Comparison of ENCODE assay signal across 1 cellular context in the genomic region with DNA sequence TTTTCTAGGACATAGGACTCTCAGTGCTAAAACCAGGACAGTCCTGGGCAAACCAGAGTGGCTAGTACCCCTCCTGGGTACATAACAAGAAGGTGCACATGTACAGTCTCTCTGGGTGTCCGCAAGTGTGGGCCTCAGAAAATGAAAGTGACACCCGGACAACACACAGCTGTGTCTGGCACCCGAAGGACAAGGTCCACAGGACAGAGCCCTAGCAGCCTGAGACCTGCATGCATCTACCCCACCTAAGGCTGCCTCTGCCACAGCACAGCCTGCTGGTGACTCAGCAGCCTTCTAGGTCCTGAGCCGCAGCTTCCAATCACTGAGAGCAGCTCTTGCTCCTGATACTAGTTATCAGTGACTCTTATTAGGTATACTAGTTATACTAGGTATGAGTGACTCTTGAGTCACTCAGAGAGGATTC.
A peak's percentile ranks its signal among the peaks of the same experiment; 100 is the strongest.
TF ChIP-seq lines count a peak whose summit lies in the region.

No MANE protein-coding gene starts in this region.

TF ChIP-seq in HepG2, 621 proteins besides CTCF, POLR2A, EP300 and RAD21 (continued from another document and continues in another):
- TF ChIP-seq, protein P1, sequence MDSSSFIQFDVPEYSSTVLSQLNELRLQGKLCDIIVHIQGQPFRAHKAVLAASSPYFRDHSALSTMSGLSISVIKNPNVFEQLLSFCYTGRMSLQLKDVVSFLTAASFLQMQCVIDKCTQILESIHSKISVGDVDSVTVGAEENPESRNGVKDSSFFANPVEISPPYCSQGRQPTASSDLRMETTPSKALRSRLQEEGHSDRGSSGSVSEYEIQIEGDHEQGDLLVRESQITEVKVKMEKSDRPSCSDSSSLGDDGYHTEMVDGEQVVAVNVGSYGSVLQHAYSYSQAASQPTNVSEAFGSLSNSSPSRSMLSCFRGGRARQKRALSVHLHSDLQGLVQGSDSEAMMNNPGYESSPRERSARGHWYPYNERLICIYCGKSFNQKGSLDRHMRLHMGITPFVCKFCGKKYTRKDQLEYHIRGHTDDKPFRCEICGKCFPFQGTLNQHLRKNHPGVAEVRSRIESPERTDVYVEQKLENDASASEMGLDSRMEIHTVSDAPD (CRISPR knock-in tag; IDR thresholded peaks at IDR 0.05) = no peak
- TF ChIP-seq KLF13 (CRISPR knock-in tag; IDR thresholded peaks at IDR 0.05) (no peak), ZNF746 (CRISPR knock-in tag; IDR thresholded peaks at IDR 0.05) (no peak), SP1 (IDR thresholded peaks at IDR 0.05) (no peak), SP1 (CRISPR knock-in tag; IDR thresholded peaks at IDR 0.05) (no peak), ZNF563 (CRISPR knock-in tag; IDR thresholded peaks at IDR 0.05) (no peak), ARNT (IDR thresholded peaks at IDR 0.05) (no peak), SP2 (CRISPR knock-in tag; IDR thresholded peaks at IDR 0.05) (no peak), SOX5 (CRISPR knock-in tag; IDR thresholded peaks at IDR 0.05; ENCODE audit: borderline replicate concordance) (peak; percentile 51), ATM (IDR thresholded peaks at IDR 0.05; ENCODE audit: borderline replicate concordance) (no peak), HES4 (CRISPR knock-in tag; IDR thresholded peaks at IDR 0.05; ENCODE audit: borderline replicate concordance) (no peak), ZNF343 (CRISPR knock-in tag; IDR thresholded peaks at IDR 0.05) (no peak), SIX4 (CRISPR knock-in tag; IDR thresholded peaks at IDR 0.05) (no peak), ZNF367 (CRISPR knock-in tag; IDR thresholded peaks at IDR 0.05; ENCODE audit: borderline replicate concordance) (no peak), REPIN1 (CRISPR knock-in tag; IDR thresholded peaks at IDR 0.05; ENCODE audit: borderline replicate concordance, low read depth) (peak; percentile 82; the same call in 1 of the 2 replicates), TARDBP (CRISPR knock-in tag; IDR thresholded peaks at IDR 0.05) (peak; percentile 73; the same call in 1 of the 2 replicates), FIP1L1 (IDR thresholded peaks at IDR 0.05; ENCODE audit: borderline replicate concordance, insufficient read depth, low read depth, low read length) (no peak), ELF1 (CRISPR knock-in tag; IDR thresholded peaks at IDR 0.05) (no peak), NFIB (CRISPR knock-in tag; IDR thresholded peaks at IDR 0.05; ENCODE audit: borderline replicate concordance) (no peak), EHMT2 (IDR thresholded peaks at IDR 0.05; ENCODE audit: borderline replicate concordance, low read depth, low read length) (no peak), ZNF644 (CRISPR knock-in tag; IDR thresholded peaks at IDR 0.05; ENCODE audit: low read depth) (0 out of 2 replicates have a peak, but pooled peaks have one; percentile 18), ZNF234 (CRISPR knock-in tag; conservative IDR thresholded peaks at IDR 0.05) (no peak), CEBPB (IDR thresholded peaks at IDR 0.05; ENCODE audit: borderline replicate concordance, low read depth, low read length) (no peak), THAP11 (CRISPR knock-in tag; IDR thresholded peaks at IDR 0.05) (peak; percentile 54; the same call in 1 of the 2 replicates), ARHGAP35 (CRISPR knock-in tag; IDR thresholded peaks at IDR 0.05; ENCODE audit: borderline replicate concordance) (no peak), SRF (IDR thresholded peaks at IDR 0.05; ENCODE audit: low read depth, low read length) (no peak), SRSF4 (IDR thresholded peaks at IDR 0.05; ENCODE audit: low read depth, low read length, poor library complexity, severe bottlenecking) (no peak), ZBTB38 (CRISPR knock-in tag; IDR thresholded peaks at IDR 0.05) (peak; percentile 64; the same call in 1 of the 2 replicates), HOXA9 (CRISPR knock-in tag; IDR thresholded peaks at IDR 0.05; ENCODE audit: borderline replicate concordance) (no peak), HOXD1 (CRISPR knock-in tag; IDR thresholded peaks at IDR 0.05) (no peak), MED13 (CRISPR knock-in tag; IDR thresholded peaks at IDR 0.05) (no peak), PAWR (CRISPR knock-in tag; IDR thresholded peaks at IDR 0.05; ENCODE audit: borderline replicate concordance) (no peak), KDM4B (CRISPR knock-in tag; IDR thresholded peaks at IDR 0.05) (no peak)
- TF ChIP-seq, protein P2, sequence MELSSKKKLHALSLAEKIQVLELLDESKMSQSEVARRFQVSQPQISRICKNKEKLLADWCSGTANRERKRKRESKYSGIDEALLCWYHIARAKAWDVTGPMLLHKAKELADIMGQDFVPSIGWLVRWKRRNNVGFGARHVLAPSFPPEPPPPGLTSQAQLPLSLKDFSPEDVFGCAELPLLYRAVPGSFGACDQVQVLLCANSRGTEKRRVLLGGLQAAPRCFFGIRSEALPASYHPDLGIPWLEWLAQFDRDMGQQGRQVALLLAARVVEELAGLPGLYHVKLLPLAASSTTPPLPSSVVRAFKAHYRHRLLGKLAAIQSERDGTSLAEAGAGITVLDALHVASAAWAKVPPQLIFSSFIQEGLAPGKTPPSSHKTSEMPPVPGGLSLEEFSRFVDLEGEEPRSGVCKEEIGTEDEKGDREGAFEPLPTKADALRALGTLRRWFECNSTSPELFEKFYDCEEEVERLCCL (CRISPR knock-in tag; IDR thresholded peaks at IDR 0.05; ENCODE audit: borderline replicate concordance) = no peak
- TF ChIP-seq, protein P3, sequence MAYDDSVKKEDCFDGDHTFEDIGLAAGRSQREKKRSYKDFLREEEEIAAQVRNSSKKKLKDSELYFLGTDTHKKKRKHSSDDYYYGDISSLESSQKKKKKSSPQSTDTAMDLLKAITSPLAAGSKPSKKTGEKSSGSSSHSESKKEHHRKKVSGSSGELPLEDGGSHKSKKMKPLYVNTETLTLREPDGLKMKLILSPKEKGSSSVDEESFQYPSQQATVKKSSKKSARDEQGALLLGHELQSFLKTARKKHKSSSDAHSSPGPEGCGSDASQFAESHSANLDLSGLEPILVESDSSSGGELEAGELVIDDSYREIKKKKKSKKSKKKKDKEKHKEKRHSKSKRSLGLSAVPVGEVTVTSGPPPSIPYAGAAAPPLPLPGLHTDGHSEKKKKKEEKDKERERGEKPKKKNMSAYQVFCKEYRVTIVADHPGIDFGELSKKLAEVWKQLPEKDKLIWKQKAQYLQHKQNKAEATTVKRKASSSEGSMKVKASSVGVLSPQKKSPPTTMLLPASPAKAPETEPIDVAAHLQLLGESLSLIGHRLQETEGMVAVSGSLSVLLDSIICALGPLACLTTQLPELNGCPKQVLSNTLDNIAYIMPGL (CRISPR knock-in tag; IDR thresholded peaks at IDR 0.05; ENCODE audit: borderline replicate concordance in 1 of 2, low read depth in 1 of 2) = 0 out of 4 replicates have a peak, but pooled peaks of 1 of the 2 experiments have one; percentile 34
- TF ChIP-seq, protein P4, sequence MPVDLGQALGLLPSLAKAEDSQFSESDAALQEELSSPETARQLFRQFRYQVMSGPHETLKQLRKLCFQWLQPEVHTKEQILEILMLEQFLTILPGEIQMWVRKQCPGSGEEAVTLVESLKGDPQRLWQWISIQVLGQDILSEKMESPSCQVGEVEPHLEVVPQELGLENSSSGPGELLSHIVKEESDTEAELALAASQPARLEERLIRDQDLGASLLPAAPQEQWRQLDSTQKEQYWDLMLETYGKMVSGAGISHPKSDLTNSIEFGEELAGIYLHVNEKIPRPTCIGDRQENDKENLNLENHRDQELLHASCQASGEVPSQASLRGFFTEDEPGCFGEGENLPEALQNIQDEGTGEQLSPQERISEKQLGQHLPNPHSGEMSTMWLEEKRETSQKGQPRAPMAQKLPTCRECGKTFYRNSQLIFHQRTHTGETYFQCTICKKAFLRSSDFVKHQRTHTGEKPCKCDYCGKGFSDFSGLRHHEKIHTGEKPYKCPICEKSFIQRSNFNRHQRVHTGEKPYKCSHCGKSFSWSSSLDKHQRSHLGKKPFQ (CRISPR knock-in tag; IDR thresholded peaks at IDR 0.05; ENCODE audit: insufficient replicate concordance) = no peak
- TF ChIP-seq, protein P5, sequence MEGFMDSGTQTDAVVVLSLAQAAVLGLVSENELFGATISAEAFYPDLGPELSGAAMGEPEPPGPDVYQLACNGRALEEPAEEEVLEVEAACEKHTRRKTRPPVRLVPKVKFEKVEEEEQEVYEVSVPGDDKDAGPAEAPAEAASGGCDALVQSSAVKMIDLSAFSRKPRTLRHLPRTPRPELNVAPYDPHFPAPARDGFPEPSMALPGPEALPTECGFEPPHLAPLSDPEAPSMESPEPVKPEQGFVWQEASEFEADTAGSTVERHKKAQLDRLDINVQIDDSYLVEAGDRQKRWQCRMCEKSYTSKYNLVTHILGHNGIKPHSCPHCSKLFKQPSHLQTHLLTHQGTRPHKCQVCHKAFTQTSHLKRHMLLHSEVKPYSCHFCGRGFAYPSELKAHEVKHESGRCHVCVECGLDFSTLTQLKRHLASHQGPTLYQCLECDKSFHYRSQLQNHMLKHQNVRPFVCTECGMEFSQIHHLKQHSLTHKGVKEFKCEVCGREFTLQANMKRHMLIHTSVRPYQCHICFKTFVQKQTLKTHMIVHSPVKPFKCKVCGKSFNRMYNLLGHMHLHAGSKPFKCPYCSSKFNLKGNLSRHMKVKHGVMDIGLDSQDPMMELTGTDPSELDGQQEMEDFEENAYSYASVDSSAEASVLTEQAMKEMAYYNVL (CRISPR knock-in tag; IDR thresholded peaks at IDR 0.05; ENCODE audit: borderline replicate concordance) = no peak; the same call in 1 of the 2 replicates
- TF ChIP-seq, protein P6, sequence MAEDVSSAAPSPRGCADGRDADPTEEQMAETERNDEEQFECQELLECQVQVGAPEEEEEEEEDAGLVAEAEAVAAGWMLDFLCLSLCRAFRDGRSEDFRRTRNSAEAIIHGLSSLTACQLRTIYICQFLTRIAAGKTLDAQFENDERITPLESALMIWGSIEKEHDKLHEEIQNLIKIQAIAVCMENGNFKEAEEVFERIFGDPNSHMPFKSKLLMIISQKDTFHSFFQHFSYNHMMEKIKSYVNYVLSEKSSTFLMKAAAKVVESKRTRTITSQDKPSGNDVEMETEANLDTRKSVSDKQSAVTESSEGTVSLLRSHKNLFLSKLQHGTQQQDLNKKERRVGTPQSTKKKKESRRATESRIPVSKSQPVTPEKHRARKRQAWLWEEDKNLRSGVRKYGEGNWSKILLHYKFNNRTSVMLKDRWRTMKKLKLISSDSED (CRISPR knock-in tag; IDR thresholded peaks at IDR 0.05) = no peak
- TF ChIP-seq, protein P7, sequence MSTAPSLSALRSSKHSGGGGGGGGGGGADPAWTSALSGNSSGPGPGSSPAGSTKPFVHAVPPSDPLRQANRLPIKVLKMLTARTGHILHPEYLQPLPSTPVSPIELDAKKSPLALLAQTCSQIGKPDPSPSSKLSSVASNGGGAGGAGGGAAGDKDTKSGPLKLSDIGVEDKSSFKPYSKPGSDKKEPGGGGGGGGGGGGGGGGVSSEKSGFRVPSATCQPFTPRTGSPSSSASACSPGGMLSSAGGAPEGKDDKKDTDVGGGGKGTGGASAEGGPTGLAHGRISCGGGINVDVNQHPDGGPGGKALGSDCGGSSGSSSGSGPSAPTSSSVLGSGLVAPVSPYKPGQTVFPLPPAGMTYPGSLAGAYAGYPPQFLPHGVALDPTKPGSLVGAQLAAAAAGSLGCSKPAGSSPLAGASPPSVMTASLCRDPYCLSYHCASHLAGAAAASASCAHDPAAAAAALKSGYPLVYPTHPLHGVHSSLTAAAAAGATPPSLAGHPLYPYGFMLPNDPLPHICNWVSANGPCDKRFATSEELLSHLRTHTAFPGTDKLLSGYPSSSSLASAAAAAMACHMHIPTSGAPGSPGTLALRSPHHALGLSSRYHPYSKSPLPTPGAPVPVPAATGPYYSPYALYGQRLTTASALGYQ (CRISPR knock-in tag; IDR thresholded peaks at IDR 0.05) = no peak
- TF ChIP-seq, protein P8, sequence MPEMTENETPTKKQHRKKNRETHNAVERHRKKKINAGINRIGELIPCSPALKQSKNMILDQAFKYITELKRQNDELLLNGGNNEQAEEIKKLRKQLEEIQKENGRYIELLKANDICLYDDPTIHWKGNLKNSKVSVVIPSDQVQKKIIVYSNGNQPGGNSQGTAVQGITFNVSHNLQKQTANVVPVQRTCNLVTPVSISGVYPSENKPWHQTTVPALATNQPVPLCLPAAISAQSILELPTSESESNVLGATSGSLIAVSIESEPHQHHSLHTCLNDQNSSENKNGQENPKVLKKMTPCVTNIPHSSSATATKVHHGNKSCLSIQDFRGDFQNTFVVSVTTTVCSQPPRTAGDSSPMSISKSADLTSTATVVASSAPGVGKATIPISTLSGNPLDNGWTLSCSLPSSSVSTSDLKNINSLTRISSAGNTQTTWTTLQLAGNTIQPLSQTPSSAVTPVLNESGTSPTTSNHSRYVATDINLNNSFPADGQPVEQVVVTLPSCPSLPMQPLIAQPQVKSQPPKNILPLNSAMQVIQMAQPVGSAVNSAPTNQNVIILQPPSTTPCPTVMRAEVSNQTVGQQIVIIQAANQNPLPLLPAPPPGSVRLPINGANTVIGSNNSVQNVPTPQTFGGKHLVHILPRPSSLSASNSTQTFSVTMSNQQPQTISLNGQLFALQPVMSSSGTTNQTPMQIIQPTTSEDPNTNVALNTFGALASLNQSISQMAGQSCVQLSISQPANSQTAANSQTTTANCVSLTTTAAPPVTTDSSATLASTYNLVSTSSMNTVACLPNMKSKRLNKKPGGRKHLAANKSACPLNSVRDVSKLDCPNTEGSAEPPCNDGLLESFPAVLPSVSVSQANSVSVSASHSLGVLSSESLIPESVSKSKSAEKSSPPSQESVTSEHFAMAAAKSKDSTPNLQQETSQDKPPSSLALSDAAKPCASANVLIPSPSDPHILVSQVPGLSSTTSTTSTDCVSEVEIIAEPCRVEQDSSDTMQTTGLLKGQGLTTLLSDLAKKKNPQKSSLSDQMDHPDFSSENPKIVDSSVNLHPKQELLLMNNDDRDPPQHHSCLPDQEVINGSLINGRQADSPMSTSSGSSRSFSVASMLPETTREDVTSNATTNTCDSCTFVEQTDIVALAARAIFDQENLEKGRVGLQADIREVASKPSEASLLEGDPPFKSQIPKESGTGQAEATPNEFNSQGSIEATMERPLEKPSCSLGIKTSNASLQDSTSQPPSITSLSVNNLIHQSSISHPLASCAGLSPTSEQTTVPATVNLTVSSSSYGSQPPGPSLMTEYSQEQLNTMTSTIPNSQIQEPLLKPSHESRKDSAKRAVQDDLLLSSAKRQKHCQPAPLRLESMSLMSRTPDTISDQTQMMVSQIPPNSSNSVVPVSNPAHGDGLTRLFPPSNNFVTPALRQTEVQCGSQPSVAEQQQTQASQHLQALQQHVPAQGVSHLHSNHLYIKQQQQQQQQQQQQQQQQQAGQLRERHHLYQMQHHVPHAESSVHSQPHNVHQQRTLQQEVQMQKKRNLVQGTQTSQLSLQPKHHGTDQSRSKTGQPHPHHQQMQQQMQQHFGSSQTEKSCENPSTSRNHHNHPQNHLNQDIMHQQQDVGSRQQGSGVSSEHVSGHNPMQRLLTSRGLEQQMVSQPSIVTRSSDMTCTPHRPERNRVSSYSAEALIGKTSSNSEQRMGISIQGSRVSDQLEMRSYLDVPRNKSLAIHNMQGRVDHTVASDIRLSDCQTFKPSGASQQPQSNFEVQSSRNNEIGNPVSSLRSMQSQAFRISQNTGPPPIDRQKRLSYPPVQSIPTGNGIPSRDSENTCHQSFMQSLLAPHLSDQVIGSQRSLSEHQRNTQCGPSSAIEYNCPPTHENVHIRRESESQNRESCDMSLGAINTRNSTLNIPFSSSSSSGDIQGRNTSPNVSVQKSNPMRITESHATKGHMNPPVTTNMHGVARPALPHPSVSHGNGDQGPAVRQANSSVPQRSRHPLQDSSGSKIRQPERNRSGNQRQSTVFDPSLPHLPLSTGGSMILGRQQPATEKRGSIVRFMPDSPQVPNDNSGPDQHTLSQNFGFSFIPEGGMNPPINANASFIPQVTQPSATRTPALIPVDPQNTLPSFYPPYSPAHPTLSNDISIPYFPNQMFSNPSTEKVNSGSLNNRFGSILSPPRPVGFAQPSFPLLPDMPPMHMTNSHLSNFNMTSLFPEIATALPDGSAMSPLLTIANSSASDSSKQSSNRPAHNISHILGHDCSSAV (CRISPR knock-in tag; IDR thresholded peaks at IDR 0.05; ENCODE audit: borderline replicate concordance) = no peak
- TF ChIP-seq, protein P9, sequence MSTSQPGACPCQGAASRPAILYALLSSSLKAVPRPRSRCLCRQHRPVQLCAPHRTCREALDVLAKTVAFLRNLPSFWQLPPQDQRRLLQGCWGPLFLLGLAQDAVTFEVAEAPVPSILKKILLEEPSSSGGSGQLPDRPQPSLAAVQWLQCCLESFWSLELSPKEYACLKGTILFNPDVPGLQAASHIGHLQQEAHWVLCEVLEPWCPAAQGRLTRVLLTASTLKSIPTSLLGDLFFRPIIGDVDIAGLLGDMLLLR (CRISPR knock-in tag; IDR thresholded peaks at IDR 0.05) = no peak
